7 cellular contexts compared by ENCODE assay signal in the genomic region with DNA sequence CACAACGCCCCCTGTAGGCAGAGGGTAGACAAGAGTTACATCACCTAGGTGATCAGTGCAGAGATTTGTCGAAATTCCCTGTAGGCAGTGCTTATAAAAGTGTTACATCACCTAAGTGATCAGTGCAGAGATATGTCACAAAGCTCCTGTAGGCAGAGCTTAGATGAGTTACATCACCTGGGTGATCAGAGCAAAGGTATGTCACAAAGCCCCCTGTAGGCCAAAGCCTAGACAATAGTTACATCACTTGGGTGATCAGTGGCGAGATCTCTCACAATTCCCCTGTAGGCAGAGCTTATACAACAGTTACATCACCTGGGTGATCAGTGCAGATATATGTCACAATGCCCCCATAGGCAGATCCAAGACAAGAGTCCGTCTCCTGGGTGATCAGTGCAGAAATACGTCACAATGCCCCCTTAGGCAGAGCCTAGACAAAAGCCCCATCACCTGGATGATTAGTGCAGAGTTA.
DNase-seq lines count a peak whose midpoint lies in the region; ATAC-seq, FAIRE-seq and TF ChIP-seq lines count a peak whose summit lies in the region.
"Not testable (repeated sequence)": the region's sequence is repeated elsewhere in the genome, so short reads cannot be mapped to it uniquely, and the experiment has no call there.

No MANE protein-coding gene starts in this region.

- not testable (repeated sequence) for H3K9me3 Mint-ChIP-seq in activated CD8-positive, alpha-beta T cell treated with anti-CD3 and anti-CD28 coated beads, Interleukin-2, amount 10 ng/mL, durations not matched to agents 7 days and 5 days (ENCODE audit: insufficient read depth)

- not testable (repeated sequence) for H3K36me3 ChIP-seq in heart left ventricle, pancreas

- H3K36me3 Mint-ChIP-seq in activated CD8-positive, alpha-beta T cell treated with anti-CD3 and anti-CD28 coated beads, Interleukin-2, amount 10 ng/mL, durations not matched to agents 7 days and 5 days (ENCODE audit: low read depth): not testable (repeated sequence)

- not testable (repeated sequence) for H3K27ac Mint-ChIP-seq in activated CD8-positive, alpha-beta T cell treated with anti-CD3 and anti-CD28 coated beads, Interleukin-2, amount 10 ng/mL, durations not matched to agents 7 days and 5 days

- not testable (repeated sequence) for H3K4me3 ChIP-seq in heart left ventricle, pancreas

- H3K4me1 ChIP-seq in heart left ventricle, pancreas: not testable (repeated sequence)

- not testable (repeated sequence) for DNase-seq in activated CD8-positive, alpha-beta T cell treated with anti-CD3 and anti-CD28 coated beads, Interleukin-2, amount 10 ng/mL, durations not matched to agents 7 days and 5 days; heart left ventricle; pancreas

- not testable (repeated sequence) for H3K9me3 ChIP-seq in heart left ventricle, pancreas

- WGBS in heart left ventricle, 4 donors: 3 to 71% (median 31%) methylated on average over 1 to 2 of the region's 5 CpGs
- WGBS in pancreas, 2 donors: 17% methylated on average over 1 of the region's 5 CpGs; no CpG with 5 or more reads in 1 of the 2 donors

- not testable (repeated sequence) for H3K4me3 Mint-ChIP-seq in activated CD8-positive, alpha-beta T cell treated with anti-CD3 and anti-CD28 coated beads, Interleukin-2, amount 10 ng/mL, durations not matched to agents 7 days and 5 days

- FAIRE-seq in pancreas (lab: Jason Lieb, UNC): not testable (repeated sequence)

- H3K27ac ChIP-seq in heart left ventricle, pancreas: not testable (repeated sequence)

- not testable (repeated sequence) for TF ChIP-seq POLR2A in heart left ventricle (IDR thresholded peaks at IDR 0.05)

- H3K27me3 Mint-ChIP-seq in activated CD8-positive, alpha-beta T cell treated with anti-CD3 and anti-CD28 coated beads, Interleukin-2, amount 10 ng/mL, durations not matched to agents 7 days and 5 days (ENCODE audit: low read depth): not testable (repeated sequence)

- CTCF ChIA-PET in activated CD8-positive, alpha-beta T cell treated with anti-CD3 and anti-CD28 coated beads, Interleukin-2, amount 10 ng/mL, durations not matched to agents 7 days and 5 days (lab: Charles Lee): not testable (repeated sequence)

- not testable (repeated sequence) for H3K4me1 Mint-ChIP-seq in activated CD8-positive, alpha-beta T cell treated with anti-CD3 and anti-CD28 coated beads, Interleukin-2, amount 10 ng/mL, durations not matched to agents 7 days and 5 days (ENCODE audit: low read depth)

- TF ChIP-seq CTCF in heart left ventricle (IDR thresholded peaks at IDR 0.05); pancreas (IDR thresholded peaks at IDR 0.05): not testable (repeated sequence)

- ATAC-seq in GM19395 (IDR thresholded peaks at IDR 0.05; ENCODE audit: unreplicated experiment) (peak; percentile 23), GM21825 (IDR thresholded peaks at IDR 0.05; ENCODE audit: unreplicated experiment) (peak; percentile 22), HG02943 (IDR thresholded peaks at IDR 0.05; ENCODE audit: low read depth, unreplicated experiment) (peak; percentile 32), HG03439 (IDR thresholded peaks at IDR 0.05; ENCODE audit: unreplicated experiment) (peak; percentile 26), heart left ventricle (peak in 3 of 4 donors; percentile 60 to 72 (median 65)), pancreas (peak; percentile 32 to 64 (median 54))
- ATAC-seq in activated CD8-positive, alpha-beta T cell treated with anti-CD3 and anti-CD28 coated beads, Interleukin-2, amount 10 ng/mL, durations not matched to agents 7 days and 5 days: peak; percentile 37

- POLR2A ChIA-PET in activated CD8-positive, alpha-beta T cell treated with anti-CD3 and anti-CD28 coated beads, Interleukin-2, amount 10 ng/mL, durations not matched to agents 7 days and 5 days (lab: Charles Lee): not testable (repeated sequence)

- not testable (repeated sequence) for H3K27me3 ChIP-seq in heart left ventricle, pancreas

- intact Hi-C loops in heart left ventricle (cut with DNase I); pancreas (cut with DNase I): not testable (repeated sequence)
